Comparison of ENCODE assay signal across 8 cellular contexts in the genomic region with DNA sequence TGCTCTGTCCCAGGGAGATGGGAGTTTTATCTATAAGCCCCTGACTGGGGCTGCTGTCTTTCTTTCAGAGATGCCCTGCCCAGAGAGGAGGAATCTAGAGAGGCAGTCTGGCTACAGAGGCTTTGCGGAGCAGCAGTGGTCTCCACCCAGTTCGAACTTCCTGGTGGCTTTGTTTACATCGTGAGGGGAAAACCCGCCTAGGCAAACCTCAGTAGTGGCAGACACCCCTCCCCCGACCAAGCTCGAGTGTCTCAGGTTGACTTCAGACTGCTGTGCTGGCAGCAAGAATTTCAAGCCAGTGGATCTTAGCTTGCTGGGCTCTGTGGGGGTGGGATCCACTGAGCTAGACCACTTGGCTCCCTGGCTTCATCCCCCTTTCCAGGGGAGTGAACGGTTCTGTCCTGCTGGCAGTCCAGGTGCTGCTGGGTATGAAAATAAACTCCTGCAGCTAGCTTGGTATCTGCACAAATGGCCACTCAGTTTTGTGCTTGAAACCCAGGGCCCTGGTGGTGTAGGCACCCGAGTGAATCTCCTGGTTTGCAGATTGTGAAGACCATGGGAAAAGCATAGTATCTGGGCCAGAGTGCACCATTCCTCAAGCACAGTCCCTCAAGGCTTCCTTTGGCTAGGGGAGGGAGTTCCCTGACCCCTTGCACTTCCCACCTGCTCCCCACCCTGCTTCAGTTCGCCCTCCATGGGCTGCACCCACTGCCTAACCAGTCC. TPM values are rescaled to one million over a fixed set of nuclear protein-coding genes. Genes with fewer than 3 reads are reported as not detected.
DNase-seq lines count a peak whose midpoint lies in the region; ATAC-seq, FAIRE-seq and TF ChIP-seq lines count a peak whose summit lies in the region.
"Not testable (repeated sequence)": the region's sequence is repeated elsewhere in the genome, so short reads cannot be mapped to it uniquely, and the experiment has no call there.

No MANE protein-coding gene starts in this region.

- in situ Hi-C loops in K562 (cut with MboI): not testable (repeated sequence)

- ATAC-seq in GM21723 (IDR thresholded peaks at IDR 0.05; ENCODE audit: unreplicated experiment): peak; percentile 97
- peak; percentile 51 for ATAC-seq in HG03439 (IDR thresholded peaks at IDR 0.05; ENCODE audit: unreplicated experiment)
- not testable (repeated sequence) for ATAC-seq in K562
- ATAC-seq in natural killer cell treated with Interleukin-12 subunit alpha and Interleukin-12 subunit beta and Interleukin-15 and Interleukin-18, amount 100 ng/mL, for 72 hours: peak; percentile 72 to 89

- not testable (repeated sequence) for H3K4me3 ChIP-seq in GM12864 (ENCODE audit: low read depth, low read length); K562

- not testable (repeated sequence) for H3K27me3 Mint-ChIP-seq in T-helper 2 cell treated with Interferon-gamma antibody and Interleukin-4, amounts not matched to agents 5 μg/mL and 100 μg/mL, for 36 hours (ENCODE audit: low read depth); natural killer cell treated with Interleukin-12 subunit alpha and Interleukin-12 subunit beta and Interleukin-15 and Interleukin-18, amount 100 ng/mL, for 72 hours

- not testable (repeated sequence) for H3K9ac ChIP-seq in K562 (ENCODE audit: insufficient read depth in 1 of 2, low read depth in 2 of 2, low read length in 2 of 2)

- peak overlapping the region; percentile 25 for H3K4me3 Mint-ChIP-seq in T-helper 2 cell treated with Interferon-gamma antibody and Interleukin-4, amounts not matched to agents 5 μg/mL and 100 μg/mL, for 36 hours
- peak overlapping the region; percentile 42 for H3K4me3 Mint-ChIP-seq in natural killer cell treated with Interleukin-12 subunit alpha and Interleukin-12 subunit beta and Interleukin-15 and Interleukin-18, amount 100 ng/mL, for 72 hours

- H3K4me2 ChIP-seq in K562 (ENCODE audit: insufficient read depth, low read length): not testable (repeated sequence)

- H2AFZ ChIP-seq in K562 (ENCODE audit: low read depth, low read length): peak overlapping the region; percentile 51; the same call in 1 of the 2 replicates

- not testable (repeated sequence) for H3K27ac ChIP-seq in K562 (ENCODE audit: extremely low read depth, low read depth, low read length)

- H3K9me1 ChIP-seq in K562 (ENCODE audit: control insufficient read depth, insufficient read depth, low read length): not testable (repeated sequence)

- peak; percentile 30 for DNase-seq in GM12864 (ENCODE audit: low read depth)
- peak; percentile 24 for DNase-seq in T-helper 2 cell treated with Interferon-gamma antibody and Interleukin-4, amounts not matched to agents 5 μg/mL and 100 μg/mL, for 36 hours (ENCODE audit: low spot score)
- peak; percentile 20 for DNase-seq in activated CD8-positive, alpha-beta memory T cell treated with anti-CD3 and anti-CD28 coated beads, Interleukin-2, amount 50 U/mL, for 4 hours
- DNase-seq in K562 (ENCODE audit: extremely low read depth in 1 of 4, low spot score in 3 of 4): not testable (repeated sequence)
- DNase-seq in natural killer cell treated with Interleukin-12 subunit alpha and Interleukin-12 subunit beta and Interleukin-15 and Interleukin-18, amount 100 ng/mL, for 72 hours (ENCODE audit: low spot score): peak; percentile 64
- peak; percentile 12 to 19 for DNase-seq in stimulated activated CD8-positive, alpha-beta memory T cell treated with anti-CD3 and anti-CD28 coated beads, Interleukin-7, amount 100 ng/mL, for 1 hour (ENCODE audit: low read depth in 2 of 2)

- CTCF ChIA-PET in K562 (lab: Yijun Ruan, JAX; ENCODE audit: low intra/inter-chr PET ratio): not testable (repeated sequence)

- not testable (repeated sequence) for H3K36me3 ChIP-seq in K562 (ENCODE audit: control insufficient read depth, insufficient read depth, low read length)

- H3K4me1 Mint-ChIP-seq in T-helper 2 cell treated with Interferon-gamma antibody and Interleukin-4, amounts not matched to agents 5 μg/mL and 100 μg/mL, for 36 hours (ENCODE audit: low read depth): peaks cover 21% of the 10 kb centered on the region
- peaks cover 20 to 32% of the 10 kb centered on the region in 2 donors for H3K4me1 Mint-ChIP-seq in natural killer cell treated with Interleukin-12 subunit alpha and Interleukin-12 subunit beta and Interleukin-15 and Interleukin-18, amount 100 ng/mL, for 72 hours (ENCODE audit: low read depth in 2 of 2)

- not testable (repeated sequence) for TF ChIP-seq POLR2A in K562 (conservative IDR thresholded peaks at IDR 0.05)

- not testable (repeated sequence) for H4K20me1 ChIP-seq in K562 (replicated peaks; ENCODE audit: control insufficient read depth, insufficient read depth, low read length)

- H3K36me3 Mint-ChIP-seq in T-helper 2 cell treated with Interferon-gamma antibody and Interleukin-4, amounts not matched to agents 5 μg/mL and 100 μg/mL, for 36 hours (ENCODE audit: low read depth): not testable (repeated sequence)
- H3K36me3 Mint-ChIP-seq in natural killer cell treated with Interleukin-12 subunit alpha and Interleukin-12 subunit beta and Interleukin-15 and Interleukin-18, amount 100 ng/mL, for 72 hours: peaks cover 52% of the 10 kb centered on the region

- intact Hi-C loops in K562 (cut with micrococcal nuclease): loop anchor here (10.0 kb wide), 1 partner anchor 199 kb away; no protein-coding TSS in a partner anchor

- BruUV-seq in K562 (replicated peaks; lab: Mats Ljungman, UMichigan): not testable (repeated sequence)

- not testable (repeated sequence) for TF ChIP-seq RAD21 in K562 (CRISPR knock-in tag; conservative IDR thresholded peaks at IDR 0.05 in 1 of 2, IDR thresholded peaks at IDR 0.05 in 1 of 2)

- WGBS in K562 (ENCODE audit: insufficient coverage, low coverage, missing lambda C conversion rate): 4% methylated on average over 8 of the region's 9 CpGs

- not testable (repeated sequence) for H3K27me3 ChIP-seq in K562 (ENCODE audit: control insufficient read depth in 2 of 2, insufficient read depth in 2 of 2, low read length in 2 of 2)

- not testable (repeated sequence) for TF ChIP-seq EP300 in K562 (IDR thresholded peaks at IDR 0.05; ENCODE audit: low read length)

- H3K9me3 Mint-ChIP-seq in T-helper 2 cell treated with Interferon-gamma antibody and Interleukin-4, amounts not matched to agents 5 μg/mL and 100 μg/mL, for 36 hours: peaks cover 28% of the 10 kb centered on the region
- H3K9me3 Mint-ChIP-seq in natural killer cell treated with Interleukin-12 subunit alpha and Interleukin-12 subunit beta and Interleukin-15 and Interleukin-18, amount 100 ng/mL, for 72 hours: peaks cover 27% of the 10 kb centered on the region

- TF ChIP-seq CTCF in GM12864 (IDR thresholded peaks at IDR 0.05; ENCODE audit: low read depth, low read length, missing control alignments); K562 (IDR thresholded peaks at IDR 0.05 in 2 of 3, conservative IDR thresholded peaks at IDR 0.05 in 1 of 3; ENCODE audit: insufficient read depth in 2 of 3, low read depth in 1 of 3, low read length in 3 of 3): not testable (repeated sequence)

- not testable (repeated sequence) for H3K9me3 ChIP-seq in K562 (replicated peaks; ENCODE audit: control insufficient read depth, insufficient read depth, low read depth, low read length)

- FAIRE-seq in K562 (lab: Jason Lieb, UNC): not testable (repeated sequence)

- H3K79me2 ChIP-seq in K562 (ENCODE audit: control insufficient read depth, insufficient read depth, low read length): not testable (repeated sequence)

- H3K27ac Mint-ChIP-seq in T-helper 2 cell treated with Interferon-gamma antibody and Interleukin-4, amounts not matched to agents 5 μg/mL and 100 μg/mL, for 36 hours: not testable (repeated sequence)
- peak overlapping the region in 1 of 2 donors; percentile 52 for H3K27ac Mint-ChIP-seq in natural killer cell treated with Interleukin-12 subunit alpha and Interleukin-12 subunit beta and Interleukin-15 and Interleukin-18, amount 100 ng/mL, for 72 hours

- H3K4me1 ChIP-seq in K562 (replicated peaks in 1 of 2; ENCODE audit: control insufficient read depth in 2 of 2, insufficient read depth in 2 of 2, low read length in 2 of 2): peaks cover 0 to 12% of the 10 kb centered on the region in 2 experiments; a peak in 3 of 5 replicates

- POLR2A ChIA-PET in K562 (lab: Yijun Ruan, JAX): not testable (repeated sequence)

RNA-seq across cellular contexts. Expression of a gene that starts 15.3 kb away (rescaled TPM):
- not detected in 2 replicates for total RNA-seq in K562 (2011; cell fraction: chromatin; rRNA removed; ENCODE audit: low replicate concordance)
- not detected in 2 replicates for total RNA-seq in K562 (2011; cell fraction: nucleolus; rRNA removed)
- total RNA-seq in K562 (2011; cell fraction: nucleoplasm; rRNA removed): 0.07 TPM in 1 of 2 replicates, not detected in the other
- total RNA-seq in K562 (2014; rRNA removed) (not detected in 2 replicates), K562 (2014; rRNA removed; fragmentation: Illumina TruSeq; extraction: Trizol) (not detected in 2 replicates), K562 (2015; rRNA removed; fragmentation: Illumina TruSeq; extraction: Trizol) (not detected in 2 replicates), K562 (2021) (0.02 TPM in 1 of 2 replicates, not detected in the other)
- polyA plus RNA-seq in K562 (2011; rRNA removed) (0.03 TPM in 1 of 2 replicates, not detected in the other), K562 (2014; fragmentation: Illumina TruSeq; extraction: Trizol) (not detected in 2 replicates), K562 (2014; fragmentation: Nextera tagmentation; extraction: Ambion mirVana) (not detected), K562 (2014; rRNA removed) (not detected in 2 replicates)
- polyA plus RNA-seq in K562 (2011; cell fraction: cytosol; rRNA removed): not detected in 2 replicates
- polyA plus RNA-seq in K562 (2011; cell fraction: nucleus; rRNA removed): 0.03 TPM in 1 of 2 replicates, not detected in the other
- polyA plus RNA-seq in K562 (2012): not detected in 2 replicates
- polyA minus RNA-seq in K562 (2011; rRNA and poly(A)+ RNA removed): 0.03 TPM in 1 of 2 replicates, not detected in the other
- not detected in 2 replicates for polyA minus RNA-seq in K562 (2011; cell fraction: cytosol; rRNA and poly(A)+ RNA removed)
- polyA minus RNA-seq in K562 (2011; cell fraction: nucleus; rRNA and poly(A)+ RNA removed): not detected in 2 replicates
- total RNA-seq in natural killer cell treated with Interleukin-12 subunit alpha and Interleukin-12 subunit beta and Interleukin-15 and Interleukin-18, amount 100 ng/mL, for 72 hours: not detected
